Comparison of ENCODE assay signal across 16 cellular contexts in genomic region chr6:72826744-72827438, GRCh38.
DNase-seq lines count a peak whose midpoint lies in the region; ATAC-seq, FAIRE-seq and TF ChIP-seq lines count a peak whose summit lies in the region.
"Had no signal": no experiment of that assay in that cellular context is flagged by ENCODE, and none has a peak within 500 bp of the region (broad histone marks: within the 10 kb centered on the region; RNA-seq: fewer than 3 reads in every experiment).

No MANE protein-coding gene starts in this region.

- no peaks in the 10 kb centered on the region for H3K36me3 ChIP-seq in psoas muscle (ENCODE audit: insufficient read depth in 1 of 2, low read depth in 1 of 2)

- ATAC-seq in psoas muscle (peak in 3 of 4 donors; percentile 50 to 59 (median 53)), HG03457 (IDR thresholded peaks at IDR 0.05; ENCODE audit: unreplicated experiment) (no peak), HG02798 (IDR thresholded peaks at IDR 0.05; ENCODE audit: poor library complexity, unreplicated experiment) (no peak), HG02840 (IDR thresholded peaks at IDR 0.05; ENCODE audit: low FRiP score, unreplicated experiment) (no peak)

- no peaks in the 10 kb centered on the region for H3K9me3 ChIP-seq in psoas muscle
- H3K9me3 ChIP-seq: Caco-2 had no signal

- H3K4me3 ChIP-seq in psoas muscle: no peak overlapping the region
- H3K4me3 ChIP-seq in lower leg skin (ENCODE audit: low read depth, poor library complexity, severe bottlenecking): no peak overlapping the region

- H3K4me1 ChIP-seq in psoas muscle: peaks cover 55% of the 10 kb centered on the region
- H3K4me1 ChIP-seq: Caco-2 had no signal

- no peak for TF ChIP-seq CTCF in psoas muscle (IDR thresholded peaks at IDR 0.05)
- TF ChIP-seq CTCF in lower leg skin (IDR thresholded peaks at IDR 0.05): no peak

- peak overlapping the region; percentile 69 for H3K27ac ChIP-seq in epithelial cell of prostate
- peak overlapping the region; percentile 64 for H3K27ac ChIP-seq in psoas muscle

- 19 to 53% (median 29%) methylated on average over 1 of the region's 1 CpG for WGBS in psoas muscle, 3 donors
- 71 to 77% methylated on average over 1 of the region's 1 CpG for WGBS in lower leg skin, 2 donors

- H3K27me3 ChIP-seq in psoas muscle (ENCODE audit: insufficient read depth in 3 of 3, low read length in 2 of 3): no peaks in the 10 kb centered on the region

- TF ChIP-seq POLR2A in lower leg skin (IDR thresholded peaks at IDR 0.05): no peak

- intact Hi-C loops in psoas muscle (cut with DNase I) (no loop called here), lower leg skin (cut with DNase I; ENCODE audit: low total_unique reads) (no loop called here)

- FAIRE-seq in RCC 7860 (lab: Jason Lieb, UNC): peak; percentile 78

- DNase-seq in ELR (ENCODE audit: low read depth) (peak; percentile 92), RCC 7860 (ENCODE audit: low spot score) (peak; percentile 69), epithelial cell of prostate (ENCODE audit: low read depth, low spot score) (peak; percentile 64), psoas muscle (no peak), lower leg skin (ENCODE audit: low spot score in 2 of 2) (no peak)
- DNase-seq: activated CD8-positive, alpha-beta memory T cell treated with anti-CD3 and anti-CD28 coated beads, Interleukin-2, amount 50 U/mL, for 4 hours; activated naive CD4-positive, alpha-beta T cell; Caco-2; central memory CD4-positive, alpha-beta T cell; glutamatergic neuron; H7; NCI-H1930; NCI-H510A had no signal

Comparison
In these comparisons a context has a peak if more than half of its experiments do, and no peak if none do; other contexts are left out.
1. DNase-seq: peak in ELR (single experiment), RCC 7860 (single experiment) and epithelial cell of prostate (single experiment); none in psoas muscle (0 of 2) and lower leg skin (0 of 2).
2. ATAC-seq: peak in psoas muscle (3 of 4); none in HG03457 (single experiment), HG02798 (single experiment) and HG02840 (single experiment).